ENCODE assay signal across 21 cellular contexts in genomic region chr7:47147213-47147631, GRCh38.
DNase-seq lines count a peak whose midpoint lies in the region; ATAC-seq lines count a peak whose summit lies in the region.
"Had no signal": no experiment of that assay in that cellular context is flagged by ENCODE, and none has a peak within 500 bp of the region (broad histone marks: within the 10 kb centered on the region; RNA-seq: fewer than 3 reads in every experiment).

No MANE protein-coding gene starts in this region.

- DNase-seq in Caki2 (ENCODE audit: low read depth) (peak; percentile 86), NAMALWA (ENCODE audit: low spot score) (peak; percentile 55), kidney tubule cell (ENCODE audit: low spot score) (peak; percentile 93), NCI-H345 (lab: John Stamatoyannopoulos, UW) (no peak)
- DNase-seq: activated CD8-positive, alpha-beta T cell treated with anti-CD3 and anti-CD28 coated beads, Interleukin-2, amount 10 ng/mL, durations not matched to agents 7 days and 5 days; anterior cingulate cortex; Caco-2; esophagus squamous epithelium; hypothalamus; mammary epithelial cell; NCI-H446 treated with DMSO at 0.1 percent for 48 hours; nephron progenitor cell; OCI-M1; SK-N-SH; stimulated activated CD4-positive, alpha-beta T cell treated with anti-CD3 and anti-CD28 coated beads, Interleukin-4, amount 100 ng/mL, for 1 hour had no signal

- ATAC-seq in GM21423 (IDR thresholded peaks at IDR 0.05; ENCODE audit: unreplicated experiment) (peak; percentile 32), HG03045 (IDR thresholded peaks at IDR 0.05; ENCODE audit: unreplicated experiment) (no peak), HG02798 (IDR thresholded peaks at IDR 0.05; ENCODE audit: poor library complexity, unreplicated experiment) (no peak)
- ATAC-seq in stimulated activated memory B cell treated with anti-CD40 and anti-IgM and Interleukin-4, amounts not matched to agents 10 μg/mL and 1 μg/mL and 100 μg/mL, for 72 hours, result no peak
- ATAC-seq: activated CD8-positive, alpha-beta T cell treated with anti-CD3 and anti-CD28 coated beads, Interleukin-2, amount 10 ng/mL, durations not matched to agents 7 days and 5 days; HCT116 had no signal

- peaks cover 2% of the 10 kb centered on the region for H3K9me3 Mint-ChIP-seq in stimulated activated memory B cell treated with anti-CD40 and anti-IgM and Interleukin-4, amounts not matched to agents 10 μg/mL and 1 μg/mL and 100 μg/mL, for 72 hours
- H3K9me3 Mint-ChIP-seq: activated T-helper 2 cell treated with anti-CD3 and anti-CD28 coated beads, Interferon-gamma antibody, Interleukin-2, Interleukin-4, amounts not matched to agents 10 μg/mL and 5 μg/mL and 100 μg/mL, durations not matched to agents 14 hours and 24 hours and 36 hours; nephron progenitor cell had no signal

- no peaks in the 10 kb centered on the region for H3K36me3 Mint-ChIP-seq in stimulated activated memory B cell treated with anti-CD40 and anti-IgM and Interleukin-4, amounts not matched to agents 10 μg/mL and 1 μg/mL and 100 μg/mL, for 72 hours

- H3K27me3 Mint-ChIP-seq in stimulated activated memory B cell treated with anti-CD40 and anti-IgM and Interleukin-4, amounts not matched to agents 10 μg/mL and 1 μg/mL and 100 μg/mL, for 72 hours, result peaks cover 8% of the 10 kb centered on the region

- in situ Hi-C loops in Caki2 (cut with HindIII; ENCODE audit: low pct_unique_long_range_greater_than_20kb, low sequenced_read_pairs), result no loop called here

- no peak overlapping the region for H3K27ac Mint-ChIP-seq in stimulated activated memory B cell treated with anti-CD40 and anti-IgM and Interleukin-4, amounts not matched to agents 10 μg/mL and 1 μg/mL and 100 μg/mL, for 72 hours
- H3K27ac Mint-ChIP-seq: activated CD8-positive, alpha-beta T cell treated with anti-CD3 and anti-CD28 coated beads, Interleukin-2, amount 10 ng/mL, durations not matched to agents 7 days and 5 days; activated T-helper 2 cell treated with anti-CD3 and anti-CD28 coated beads, Interferon-gamma antibody, Interleukin-2, Interleukin-4, amounts not matched to agents 10 μg/mL and 5 μg/mL and 100 μg/mL, durations not matched to agents 14 hours and 24 hours and 36 hours; nephron progenitor cell had no signal

- H3K4me1 Mint-ChIP-seq in stimulated activated memory B cell treated with anti-CD40 and anti-IgM and Interleukin-4, amounts not matched to agents 10 μg/mL and 1 μg/mL and 100 μg/mL, for 72 hours, result peaks cover 15% of the 10 kb centered on the region

- no peak overlapping the region for H3K4me3 Mint-ChIP-seq in stimulated activated memory B cell treated with anti-CD40 and anti-IgM and Interleukin-4, amounts not matched to agents 10 μg/mL and 1 μg/mL and 100 μg/mL, for 72 hours
- H3K4me3 Mint-ChIP-seq: activated CD8-positive, alpha-beta T cell treated with anti-CD3 and anti-CD28 coated beads, Interleukin-2, amount 10 ng/mL, durations not matched to agents 7 days and 5 days; nephron progenitor cell had no signal
